Comparison of ENCODE assay signal across 8 cellular contexts in genomic region chr19:12294308-12295158, GRCh38. TPM values are rescaled to one million over a fixed set of nuclear protein-coding genes. Genes with fewer than 3 reads are reported as not detected.
DNase-seq lines count a peak whose midpoint lies in the region.

Gene ZNF44, minus strand, starts transcription at chr19:12294883. Its CDS starts 189 bp downstream, at chr19:12294694.

- H3K4me3 Mint-ChIP-seq in activated naive CD4-positive, alpha-beta T cell treated with anti-CD3 and anti-CD28 coated beads, Interleukin-2, amount 10 ng/mL, durations not matched to agents 7 days and 5 days, result peak within 1 kb of the TSS; percentile 100

- peak within 1 kb of the TSS; percentile 99 for H3K27ac Mint-ChIP-seq in activated naive CD4-positive, alpha-beta T cell treated with anti-CD3 and anti-CD28 coated beads, Interleukin-2, amount 10 ng/mL, durations not matched to agents 7 days and 5 days

- no peaks in the 10 kb centered on the region for H3K4me1 ChIP-seq in ES-I3 (ENCODE audit: insufficient read depth, low read length)

- in situ Hi-C loops in SK-MEL-5 (cut with HindIII; ENCODE audit: low pct_unique_long_range_greater_than_20kb, low sequenced_read_pairs), result no loop called here

- H3K9me3 ChIP-seq in ES-I3 (ENCODE audit: control insufficient read depth, insufficient read depth, low read length), result no peaks in the 10 kb centered on the region
- peaks cover 10% of the 10 kb centered on the region for H3K9me3 ChIP-seq in MG63

- H3K36me3 ChIP-seq in ES-I3 (ENCODE audit: insufficient read depth, low read length), result no peaks in the 10 kb centered on the region
- no peaks in the 10 kb centered on the region for H3K36me3 ChIP-seq in H7 (replicated peaks; ENCODE audit: control insufficient read depth, insufficient read depth, low read length)
- peaks cover 25% of the 10 kb centered on the region for H3K36me3 ChIP-seq in MG63

- CTCF ChIA-PET in activated naive CD4-positive, alpha-beta T cell treated with anti-CD3 and anti-CD28 coated beads, Interleukin-2, amount 10 ng/mL, durations not matched to agents 7 days and 5 days (lab: Charles Lee), result interaction anchor here (0.5 kb wide), 1 partner anchor 146 kb away, joined by 3 read pairs; the partner anchor contains the start of gene ZNF443

- peaks cover 39% of the 10 kb centered on the region for H3K4me1 Mint-ChIP-seq in activated naive CD4-positive, alpha-beta T cell treated with anti-CD3 and anti-CD28 coated beads, Interleukin-2, amount 10 ng/mL, durations not matched to agents 7 days and 5 days

- H3K9ac ChIP-seq in ES-I3 (ENCODE audit: low read depth, low read length), result peak within 1 kb of the TSS; percentile 52

- H3K4me3 ChIP-seq in H7 (ENCODE audit: insufficient read depth, low read depth, low read length) (peak within 1 kb of the TSS; percentile 52; the same call in 1 of the 2 replicates), MG63 (peak within 1 kb of the TSS; percentile 83)

- DNase-seq in H7 (peak; percentile 96), MG63 (peak; percentile 99), SK-MEL-5 (ENCODE audit: low read depth, low spot score) (peak; percentile 89), germinal center (ENCODE audit: low spot score) (peak; percentile 96), non-pigmented ciliary epithelial cell (ENCODE audit: low read depth) (peak; percentile 77), superior temporal gyrus (ENCODE audit: extremely low spot score) (peak; percentile 99)
- DNase-seq in activated naive CD4-positive, alpha-beta T cell treated with anti-CD3 and anti-CD28 coated beads, Interleukin-2, amount 10 ng/mL, durations not matched to agents 7 days and 5 days, result peak; percentile 99

- H3K36me3 Mint-ChIP-seq in activated naive CD4-positive, alpha-beta T cell treated with anti-CD3 and anti-CD28 coated beads, Interleukin-2, amount 10 ng/mL, durations not matched to agents 7 days and 5 days, result peaks cover 48% of the 10 kb centered on the region

- H3K27me3 ChIP-seq in H7 (ENCODE audit: control insufficient read depth, insufficient read depth, low read length) (no peaks in the 10 kb centered on the region; the same call in 1 of the 2 replicates), MG63 (no peaks in the 10 kb centered on the region)

- H3K27me3 Mint-ChIP-seq in activated naive CD4-positive, alpha-beta T cell treated with anti-CD3 and anti-CD28 coated beads, Interleukin-2, amount 10 ng/mL, durations not matched to agents 7 days and 5 days, result no peaks in the 10 kb centered on the region

- H3K9me3 Mint-ChIP-seq in activated naive CD4-positive, alpha-beta T cell treated with anti-CD3 and anti-CD28 coated beads, Interleukin-2, amount 10 ng/mL, durations not matched to agents 7 days and 5 days, result peaks cover 29% of the 10 kb centered on the region

RNA-seq across cellular contexts. Expression of gene ZNF44, which starts in this region (rescaled TPM):
- 0.07 and 0.30 TPM in 2 replicates for total RNA-seq in H7 (2014; rRNA removed; shearing (Covaris generic))
- 7.7 and 10.2 TPM in 2 replicates for total RNA-seq in MG63 (2014; rRNA removed; shearing (Covaris generic); ENCODE audit: low replicate concordance)
- 1.3 and 2.2 TPM in 2 replicates for total RNA-seq in SK-MEL-5 (2014; rRNA removed; shearing (Covaris generic))
- 1.1 and 2.1 TPM in 2 replicates for polyA plus RNA-seq in SK-MEL-5 (2015; cell fraction: cytosol; rRNA removed)
- polyA plus RNA-seq in SK-MEL-5 (2015; cell fraction: nucleus; rRNA removed), result 3.2 and 5.2 TPM in 2 replicates

Comparison
In these comparisons a context has a peak if more than half of its experiments do, and no peak if none do; other contexts are left out.
1. Peak in every context shown above with its lines: DNase-seq and H3K4me3 ChIP-seq.
2. Peak in DNase-seq and H3K4me3 ChIP-seq in H7; RNA of the gene not detected or under 1 TPM.